In genomic region chr4:183097251-183098079, GRCh38 we compare ENCODE assay signal across 1 cellular context.
TF ChIP-seq lines count a peak whose summit lies in the region.

No MANE protein-coding gene starts in this region.

TF ChIP-seq in HepG2, 621 proteins besides CTCF, POLR2A, EP300 and RAD21 (continued from another document and continues in another):
- TF ChIP-seq PRDM10 (CRISPR knock-in tag; IDR thresholded peaks at IDR 0.05; ENCODE audit: low read depth) (no peak), KDM3A (CRISPR knock-in tag; IDR thresholded peaks at IDR 0.05; ENCODE audit: low read depth) (0 out of 2 replicates have a peak, but pooled peaks have one; percentile 9), KDM4B (CRISPR knock-in tag; IDR thresholded peaks at IDR 0.05) (no peak), HOXA5 (CRISPR knock-in tag; IDR thresholded peaks at IDR 0.05) (no peak; the same call in 1 of the 2 replicates), ZEB1 (IDR thresholded peaks at IDR 0.05; ENCODE audit: insufficient replicate concordance, low read depth) (no peak), ZNF569 (CRISPR knock-in tag; IDR thresholded peaks at IDR 0.05; ENCODE audit: borderline replicate concordance) (peak; percentile 90; the same call in 1 of the 2 replicates), SALL1 (CRISPR knock-in tag; IDR thresholded peaks at IDR 0.05) (no peak), ETS1 (CRISPR knock-in tag; IDR thresholded peaks at IDR 0.05) (no peak), ZNF770 (CRISPR knock-in tag; IDR thresholded peaks at IDR 0.05) (no peak), TBL1XR1 (IDR thresholded peaks at IDR 0.05; ENCODE audit: borderline replicate concordance, low read length, partially characterized antibody) (no peak), ZFP90 (CRISPR knock-in tag; IDR thresholded peaks at IDR 0.05; ENCODE audit: borderline replicate concordance) (0 out of 2 replicates have a peak, but pooled peaks have one; percentile 40), RNF2 (conservative IDR thresholded peaks at IDR 0.05; ENCODE audit: low read depth) (0 out of 2 replicates have a peak, but pooled peaks have one; percentile 46), KDM5B (CRISPR knock-in tag; IDR thresholded peaks at IDR 0.05; ENCODE audit: borderline replicate concordance) (peak; percentile 14; the same call in 1 of the 2 replicates), ZNF574 (CRISPR knock-in tag; IDR thresholded peaks at IDR 0.05) (peak; percentile 4; the same call in 1 of the 2 replicates), ZNF333 (CRISPR knock-in tag; IDR thresholded peaks at IDR 0.05; ENCODE audit: borderline replicate concordance) (no peak), ZNF317 (CRISPR knock-in tag; IDR thresholded peaks at IDR 0.05) (peak; percentile 68), SP140L (CRISPR knock-in tag; IDR thresholded peaks at IDR 0.05; ENCODE audit: borderline replicate concordance) (no peak), HNF4A (CRISPR knock-in tag; IDR thresholded peaks at IDR 0.05) (0 out of 2 replicates have a peak, but pooled peaks have one; percentile 8), ZBTB38 (CRISPR knock-in tag; IDR thresholded peaks at IDR 0.05) (peak; percentile 100), ARID2 (CRISPR knock-in tag; IDR thresholded peaks at IDR 0.05; ENCODE audit: borderline replicate concordance) (0 out of 2 replicates have a peak, but pooled peaks have one; percentile 25), HDAC1 (CRISPR knock-in tag; IDR thresholded peaks at IDR 0.05) (no peak), GLI4 (CRISPR knock-in tag; IDR thresholded peaks at IDR 0.05; ENCODE audit: borderline replicate concordance) (0 out of 2 replicates have a peak, but pooled peaks have one; percentile 43), ZSCAN29 (CRISPR knock-in tag; conservative IDR thresholded peaks at IDR 0.05) (peak; percentile 64; the same call in 1 of the 2 replicates), PCBP1 (IDR thresholded peaks at IDR 0.05; ENCODE audit: borderline replicate concordance, low read depth, low read length) (0 out of 2 replicates have a peak, but pooled peaks have one; percentile 13), BRCA1 (CRISPR knock-in tag; IDR thresholded peaks at IDR 0.05) (no peak), ZNF605 (CRISPR knock-in tag; IDR thresholded peaks at IDR 0.05) (no peak), ZNF567 (CRISPR knock-in tag; IDR thresholded peaks at IDR 0.05; ENCODE audit: borderline replicate concordance) (0 out of 2 replicates have a peak, but pooled peaks have one; percentile 15), ZNF18 (CRISPR knock-in tag; IDR thresholded peaks at IDR 0.05; ENCODE audit: insufficient replicate concordance) (peak; percentile 15), ZSCAN31 (CRISPR knock-in tag; IDR thresholded peaks at IDR 0.05; ENCODE audit: low read depth) (peak; percentile 81; the same call in 1 of the 2 replicates), PITX1 (CRISPR knock-in tag; IDR thresholded peaks at IDR 0.05) (peak; percentile 49; the same call in 1 of the 2 replicates), ZNF160 (CRISPR knock-in tag; IDR thresholded peaks at IDR 0.05) (peak; percentile 12; the same call in 1 of the 2 replicates), ZNF564 (CRISPR knock-in tag; IDR thresholded peaks at IDR 0.05) (peak; percentile 63; the same call in 1 of the 2 replicates), ZBTB39 (CRISPR knock-in tag; IDR thresholded peaks at IDR 0.05) (0 out of 2 replicates have a peak, but pooled peaks have one; percentile 19), ZBTB43 (CRISPR knock-in tag; conservative IDR thresholded peaks at IDR 0.05) (no peak), CEBPB (IDR thresholded peaks at IDR 0.05; ENCODE audit: borderline replicate concordance, low read depth, low read length) (no peak), AHR (CRISPR knock-in tag; IDR thresholded peaks at IDR 0.05) (no peak), HNF1B (CRISPR knock-in tag; IDR thresholded peaks at IDR 0.05) (0 out of 2 replicates have a peak, but pooled peaks have one; percentile 18), FOXO1 (CRISPR knock-in tag; IDR thresholded peaks at IDR 0.05) (no peak), ZIK1 (CRISPR knock-in tag; IDR thresholded peaks at IDR 0.05; ENCODE audit: borderline replicate concordance, low read depth) (no peak), SIX4 (CRISPR knock-in tag; IDR thresholded peaks at IDR 0.05) (no peak), ATM (IDR thresholded peaks at IDR 0.05; ENCODE audit: borderline replicate concordance) (no peak), CBFB (CRISPR knock-in tag; IDR thresholded peaks at IDR 0.05) (no peak), ZBTB25 (CRISPR knock-in tag; IDR thresholded peaks at IDR 0.05) (no peak), MATR3 (CRISPR knock-in tag; IDR thresholded peaks at IDR 0.05) (no peak), ZSCAN12 (CRISPR knock-in tag; IDR thresholded peaks at IDR 0.05) (no peak), ZNF138 (CRISPR knock-in tag; IDR thresholded peaks at IDR 0.05; ENCODE audit: low read depth) (peak; percentile 57; the same call in 1 of the 2 replicates), TARDBP (CRISPR knock-in tag; IDR thresholded peaks at IDR 0.05) (peak; percentile 16; the same call in 1 of the 2 replicates), ZNF530 (CRISPR knock-in tag; IDR thresholded peaks at IDR 0.05; ENCODE audit: low read depth) (0 out of 2 replicates have a peak, but pooled peaks have one; percentile 4)
